ENCODE assay signal across 8 cellular contexts in the genomic region with DNA sequence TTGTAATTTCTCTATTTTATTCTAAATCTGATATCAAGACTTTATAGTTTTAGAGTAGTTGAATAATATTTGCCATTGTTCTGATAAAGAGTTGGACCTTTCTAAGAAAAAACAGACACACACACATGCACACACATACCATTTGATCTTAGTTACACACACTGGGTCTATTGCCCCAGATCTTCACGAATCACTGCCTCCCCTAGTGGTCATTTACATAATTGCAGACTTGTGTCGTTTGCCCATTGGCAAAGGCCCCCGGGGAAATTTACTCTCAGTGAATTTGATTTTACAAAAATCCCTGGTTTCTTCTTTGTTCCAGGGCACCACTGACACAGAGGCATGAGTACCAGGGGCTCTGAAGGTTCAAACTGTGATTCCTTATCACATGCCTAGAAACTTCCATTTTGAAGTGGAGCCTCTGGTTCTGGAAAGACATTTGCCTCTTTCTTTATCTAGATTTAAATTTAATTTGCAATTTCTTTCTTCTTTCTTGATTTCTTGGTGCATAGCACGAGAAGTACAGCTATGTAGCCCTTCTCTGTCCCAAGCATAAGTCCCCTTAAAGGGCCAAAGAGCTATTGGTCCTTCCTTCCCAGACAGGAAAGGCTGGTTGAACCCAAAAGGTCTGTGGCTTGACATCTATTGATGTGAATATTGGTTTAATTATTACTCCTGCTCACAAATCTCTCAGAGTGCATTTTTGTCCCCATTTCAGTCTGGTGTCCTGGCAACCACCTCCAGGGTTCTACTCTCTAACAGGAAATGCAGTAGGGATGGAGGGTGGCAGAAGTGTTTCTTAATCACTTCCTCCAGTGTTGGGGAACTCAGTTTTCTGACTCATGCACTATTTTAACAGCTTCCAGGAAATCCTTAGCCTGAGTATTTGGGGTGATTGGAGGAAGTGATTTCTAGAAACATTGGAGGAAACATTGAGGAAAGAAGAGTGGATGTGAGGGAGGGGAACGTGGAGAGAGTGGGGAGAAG. TPM values are rescaled to one million over a fixed set of nuclear protein-coding genes. Genes with fewer than 3 reads are reported as not detected.
DNase-seq lines count a peak whose midpoint lies in the region; ATAC-seq, FAIRE-seq and TF ChIP-seq lines count a peak whose summit lies in the region.

No MANE protein-coding gene starts in this region.

- H2AFZ ChIP-seq in OCI-LY3 (ENCODE audit: low read depth, low read length) = no peak overlapping the region

- no peak overlapping the region for H3K9ac ChIP-seq in OCI-LY3 (ENCODE audit: low read length)

- no peak overlapping the region for H3K4me2 ChIP-seq in OCI-LY3 (ENCODE audit: low read length)

- H4K20me1 ChIP-seq in OCI-LY3 (ENCODE audit: insufficient read depth, low read length) = no peaks in the 10 kb centered on the region

- TF ChIP-seq CTCF in C4-2B (conservative IDR thresholded peaks at IDR 0.05) (peak; percentile 90), OCI-LY3 (IDR thresholded peaks at IDR 0.05; ENCODE audit: low read depth, low read length) (peak; percentile 70), coronary artery (IDR thresholded peaks at IDR 0.05) (peak; percentile 40)

- no peaks in the 10 kb centered on the region for H3K36me3 ChIP-seq in OCI-LY3 (replicated peaks; ENCODE audit: low read depth, low read length)

- FAIRE-seq in GM12891 (lab: Jason Lieb, UNC) = peak; percentile 65

- H3K4me3 ChIP-seq in OCI-LY3 (ENCODE audit: low read length) = no peak overlapping the region
- no peak overlapping the region for H3K4me3 ChIP-seq in coronary artery

- TF ChIP-seq POLR2A in GM12891 (IDR thresholded peaks at IDR 0.05; ENCODE audit: low read depth, low read length) = no peak

- no peaks in the 10 kb centered on the region for H3K79me2 ChIP-seq in OCI-LY3 (ENCODE audit: low read length)

- no peaks in the 10 kb centered on the region for H3K4me1 ChIP-seq in OCI-LY3 (ENCODE audit: low read length)

- H3K27me3 ChIP-seq in OCI-LY3 (ENCODE audit: low read depth, low read length) = peaks cover 13% of the 10 kb centered on the region; the same call in 1 of the 2 replicates

- H3K9me3 ChIP-seq in OCI-LY3 (ENCODE audit: insufficient read depth, low read length) = no peaks in the 10 kb centered on the region

- no peak for DNase-seq in GM12891 (ENCODE audit: insufficient read length, low spot score)
- DNase-seq in coronary artery (ENCODE audit: low spot score) = peak; percentile 46
- peak; percentile 26 for DNase-seq in myocyte (ENCODE audit: low read depth)

- ATAC-seq in GM21390 (IDR thresholded peaks at IDR 0.05; ENCODE audit: unreplicated experiment) (no peak), GM21619 (IDR thresholded peaks at IDR 0.05; ENCODE audit: unreplicated experiment) (no peak), GM19351 (IDR thresholded peaks at IDR 0.05; ENCODE audit: unreplicated experiment) (no peak)

- H3K27ac ChIP-seq in C4-2B = no peak overlapping the region
- H3K27ac ChIP-seq in OCI-LY3 (ENCODE audit: low read length) = no peak overlapping the region
- H3K27ac ChIP-seq in coronary artery = no peak overlapping the region

TF ChIP-seq in GM12891, 5 proteins besides CTCF, POLR2A, EP300 and RAD21:
- TF ChIP-seq POU2F2 (IDR thresholded peaks at IDR 0.05; ENCODE audit: low read depth, low read length) = no peak
- no peak for TF ChIP-seq SPI1 (IDR thresholded peaks at IDR 0.05; ENCODE audit: low read depth, low read length)
- no peak for TF ChIP-seq TAF1 (IDR thresholded peaks at IDR 0.05; ENCODE audit: low read depth, low read length)
- no peak for TF ChIP-seq POLR2AphosphoS5 (IDR thresholded peaks at IDR 0.05; ENCODE audit: low read depth, low read length)
- no peak for TF ChIP-seq PAX5 (IDR thresholded peaks at IDR 0.05; ENCODE audit: insufficient read depth, low read length, severe bottlenecking)

RNA-seq across cellular contexts. Expression of a gene that starts 32.4 kb away (rescaled TPM):
- not detected for polyA plus RNA-seq in GM12891 (2012; ENCODE audit: low read depth, missing spikeins)
- total RNA-seq in myocyte = not detected in 2 replicates
- not detected for polyA plus RNA-seq in myocyte (2012)

Comparison
In these comparisons a context has a peak if more than half of its experiments do, and no peak if none do; other contexts are left out.
1. CTCF ChIP-seq: peak in every context shown above with its lines; median percentile 90 in C4-2B; 70 in OCI-LY3; 40 in coronary artery.